In genomic region chr11:18594999-18595749, GRCh38 we compare ENCODE assay signal across 19 cellular contexts. TPM values are rescaled to one million over a fixed set of nuclear protein-coding genes. Genes with fewer than 3 reads are reported as not detected.
DNase-seq lines count a peak whose midpoint lies in the region; ATAC-seq and TF ChIP-seq lines count a peak whose summit lies in the region.
"Had no signal": no experiment of that assay in that cellular context is flagged by ENCODE, and none has a peak within 500 bp of the region (broad histone marks: within the 10 kb centered on the region; RNA-seq: fewer than 3 reads in every experiment).

No MANE protein-coding gene starts in this region.

- no peaks in the 10 kb centered on the region for H3K36me3 Mint-ChIP-seq in T-helper 17 cell (ENCODE audit: low read depth)
- H3K36me3 Mint-ChIP-seq: natural killer cell treated with Interleukin-12 subunit alpha and Interleukin-12 subunit beta and Interleukin-15 and Interleukin-18, amount 100 ng/mL, for 72 hours had no signal

- H3K4me3 Mint-ChIP-seq in T-helper 17 cell = no peak overlapping the region
- H3K4me3 Mint-ChIP-seq: natural killer cell treated with Interleukin-12 subunit alpha and Interleukin-12 subunit beta and Interleukin-15 and Interleukin-18, amount 100 ng/mL, for 72 hours; stimulated activated naive CD8-positive, alpha-beta T cell treated with anti-CD3 and anti-CD28 coated beads, Interleukin-15, Interleukin-2, amounts not matched to agents 100 ng/mL and 50 ng/mL, for 24 hours had no signal

- no peaks in the 10 kb centered on the region for H3K9me3 ChIP-seq in RWPE2 (ENCODE audit: severe bottlenecking)
- no peaks in the 10 kb centered on the region for H3K9me3 ChIP-seq in esophagus squamous epithelium
- no peaks in the 10 kb centered on the region for H3K9me3 ChIP-seq in T-helper 17 cell (ENCODE audit: control insufficient read depth, low read length, poor library complexity, severe bottlenecking)
- H3K9me3 ChIP-seq: BLaER1 treated with 17β-estradiol and CSF1 and Interleukin-3, amounts not matched to agents 10 nM and 100 nM; upper lobe of left lung had no signal

- H3K27me3 ChIP-seq in RWPE2 (ENCODE audit: insufficient read depth, poor library complexity, severe bottlenecking) (no peaks in the 10 kb centered on the region), esophagus squamous epithelium (no peaks in the 10 kb centered on the region)
- H3K27me3 ChIP-seq: BLaER1 treated with 17β-estradiol and CSF1 and Interleukin-3, amounts not matched to agents 10 nM and 100 nM; upper lobe of left lung had no signal

- no peaks in the 10 kb centered on the region for H3K27me3 Mint-ChIP-seq in T-helper 17 cell
- H3K27me3 Mint-ChIP-seq: natural killer cell treated with Interleukin-12 subunit alpha and Interleukin-12 subunit beta and Interleukin-15 and Interleukin-18, amount 100 ng/mL, for 72 hours; stimulated activated naive CD8-positive, alpha-beta T cell treated with anti-CD3 and anti-CD28 coated beads, Interleukin-15, Interleukin-2, amounts not matched to agents 100 ng/mL and 50 ng/mL, for 24 hours had no signal

- intact Hi-C loops in esophagus squamous epithelium (cut with DNase I) = no loop called here

- 15 to 48% methylated on average over 2 to 4 of the region's 5 CpGs for WGBS in esophagus squamous epithelium, 2 donors

- H3K27ac Mint-ChIP-seq in T-helper 17 cell = no peak overlapping the region
- H3K27ac Mint-ChIP-seq: natural killer cell treated with Interleukin-12 subunit alpha and Interleukin-12 subunit beta and Interleukin-15 and Interleukin-18, amount 100 ng/mL, for 72 hours; stimulated activated naive CD8-positive, alpha-beta T cell treated with anti-CD3 and anti-CD28 coated beads, Interleukin-15, Interleukin-2, amounts not matched to agents 100 ng/mL and 50 ng/mL, for 24 hours had no signal

- H3K27ac ChIP-seq in RWPE2 (ENCODE audit: poor library complexity, severe bottlenecking) (peak overlapping the region; percentile 33), esophagus squamous epithelium (peak overlapping the region in 3 of 4 donors; percentile 32 to 45 (median 44))
- H3K27ac ChIP-seq: BLaER1 treated with 17β-estradiol and CSF1 and Interleukin-3, amounts not matched to agents 10 nM and 100 nM; upper lobe of left lung had no signal

- H3K4me3 ChIP-seq in HFF-Myc (replicated peaks; ENCODE audit: low read depth, low read length) = no peak overlapping the region
- no peak overlapping the region for H3K4me3 ChIP-seq in RWPE2 (ENCODE audit: severe bottlenecking)
- H3K4me3 ChIP-seq in esophagus squamous epithelium = no peak overlapping the region
- no peak overlapping the region for H3K4me3 ChIP-seq in skeletal muscle cell (ENCODE audit: low read depth, low read length)
- H3K4me3 ChIP-seq: BLaER1 treated with 17β-estradiol and CSF1 and Interleukin-3, amounts not matched to agents 10 nM and 100 nM; upper lobe of left lung had no signal

- ATAC-seq in RWPE2 (ENCODE audit: low read depth) = peak; percentile 90
- no peak for ATAC-seq in T-helper 17 cell
- ATAC-seq in HG02840 (IDR thresholded peaks at IDR 0.05; ENCODE audit: low FRiP score, unreplicated experiment) = no peak

- peaks cover 4% of the 10 kb centered on the region for H3K4me1 Mint-ChIP-seq in T-helper 17 cell

- DNase-seq in HFF-Myc (ENCODE audit: extremely low read depth, low read depth) (peak; percentile 86), RWPE2 (ENCODE audit: low spot score) (no peak), esophagus squamous epithelium (lab: John Stamatoyannopoulos, UW) (no peak), skeletal muscle cell (ENCODE audit: low read depth) (peak; percentile 64), T-helper 17 cell (no peak)
- DNase-seq in activated CD8-positive, alpha-beta memory T cell treated with anti-CD3 and anti-CD28 coated beads for 24 hours = no peak
- DNase-seq: activated CD4-positive, alpha-beta T cell treated with anti-CD3 and anti-CD28 coated beads, Interleukin-2, amount 50 U/mL, for 1 hour; anterior cingulate cortex; foreskin melanocyte; NCI-H187 treated with DMSO at 0.1 percent for 48 hours; NCI-H446; Right ventricle myocardium superior; upper lobe of left lung had no signal

- H3K36me3 ChIP-seq in RWPE2 (ENCODE audit: low read depth) = peaks cover 7% of the 10 kb centered on the region; the same call in 1 of the 2 replicates
- peaks cover 0 to 16% (median 0%) of the 10 kb centered on the region in 3 donors for H3K36me3 ChIP-seq in esophagus squamous epithelium

- TF ChIP-seq CTCF in HFF-Myc (IDR thresholded peaks at IDR 0.05; ENCODE audit: low read depth, low read length, missing control alignments) (no peak), RWPE2 (IDR thresholded peaks at IDR 0.05; ENCODE audit: poor library complexity, severe bottlenecking) (no peak), esophagus squamous epithelium (IDR thresholded peaks at IDR 0.05) (no peak)

- H3K4me1 ChIP-seq in RWPE2 (ENCODE audit: insufficient read depth, poor library complexity, severe bottlenecking) (peaks cover 17% of the 10 kb centered on the region), esophagus squamous epithelium (peaks cover 6 to 44% (median 17%) of the 10 kb centered on the region in 3 donors)

- no peak for TF ChIP-seq POLR2A in esophagus squamous epithelium (IDR thresholded peaks at IDR 0.05)

RNA-seq across cellular contexts. Expression of gene MISFA, which starts 4.4 kb away (rescaled TPM):
- total RNA-seq in esophagus squamous epithelium (1 to 10 TPM in 2 of 4 donors, not detected in 2; 1.4 to 2.5 TPM), T-helper 17 cell (1 to 10 TPM in 1 of 2 donors, under 1 TPM in 1; 0.99 to 1.9 TPM)
- total RNA-seq: G401, skeletal muscle tissue had no signal

RNA-seq across cellular contexts. Expression of gene UEVLD, which starts 6.6 kb away (rescaled TPM):
- total RNA-seq in esophagus squamous epithelium = 10 to 100 TPM; 15.4 to 33.2 (median 21.1) TPM
- 10 to 100 TPM in 1 of 2 donors, 1 to 10 TPM in 1; 8.0 to 12.6 TPM for total RNA-seq in T-helper 17 cell

RNA-seq across cellular contexts. Expression of gene SPTY2D1, which starts 39.0 kb away (rescaled TPM):
- 10 to 100 TPM; 16.6 to 30.9 (median 19.0) TPM for total RNA-seq in esophagus squamous epithelium
- 10 to 100 TPM; 55.0 to 70.6 TPM for total RNA-seq in T-helper 17 cell

Comparison
In these comparisons a context has a peak if more than half of its experiments do, and no peak if none do; other contexts are left out.
1. DNase-seq: peak in HFF-Myc (single experiment) and skeletal muscle cell (single experiment); none in RWPE2 (single experiment), esophagus squamous epithelium (single experiment), T-helper 17 cell (0 of 3) and activated CD8-positive, alpha-beta memory T cell treated with anti-CD3 and anti-CD28 coated beads for 24 hours (single experiment).